Comparison of ENCODE assay signal across 12 cellular contexts in genomic region chr15:70348581-70349344, GRCh38.
A peak's percentile ranks its signal among the peaks of the same experiment; 100 is the strongest.
DNase-seq lines count a peak whose midpoint lies in the region; ATAC-seq, FAIRE-seq and TF ChIP-seq lines count a peak whose summit lies in the region.
"Had no signal": no experiment of that assay in that cellular context is flagged by ENCODE, and none has a peak within 500 bp of the region (broad histone marks: within the 10 kb centered on the region; RNA-seq: fewer than 3 reads in every experiment).

No MANE protein-coding gene starts in this region.

- no peaks in the 10 kb centered on the region for H4K20me1 ChIP-seq in SK-N-SH (ENCODE audit: insufficient read depth)
- H4K20me1 ChIP-seq in HepG2 (ENCODE audit: insufficient read depth, low read length): 0 out of 2 replicates have a peak, but pooled peaks cover 3% of the 10 kb centered on the region

- H2AFZ ChIP-seq in SK-N-SH (ENCODE audit: low read depth) (no peak overlapping the region), HepG2 (ENCODE audit: low read length) (no peak overlapping the region)

- TF ChIP-seq RAD21 in SK-N-SH (IDR thresholded peaks at IDR 0.05; ENCODE audit: low read length) (no peak), HepG2 (CRISPR knock-in tag; IDR thresholded peaks at IDR 0.05) (no peak)

- no TSS peak for BruUV-seq in HepG2 (replicated peaks; lab: Mats Ljungman, UMichigan)

- H3K4me1 ChIP-seq in SK-N-SH (ENCODE audit: control insufficient read depth in 1 of 2, insufficient read depth in 2 of 2, low read depth in 1 of 2, low read length in 1 of 2) (peaks cover 0 to 32% of the 10 kb centered on the region in 2 experiments; a peak in 2 of 4 replicates), HepG2 (ENCODE audit: insufficient read depth, low read length) (no peaks in the 10 kb centered on the region), upper lobe of right lung (peaks cover 4% of the 10 kb centered on the region), kidney (ENCODE audit: control insufficient read depth in 1 of 2, insufficient read depth in 1 of 2, low read depth in 1 of 2, low read length in 2 of 2) (no peaks in the 10 kb centered on the region)
- H3K4me1 ChIP-seq: A549, tibial artery had no signal

- intact Hi-C loops in HepG2 (cut with micrococcal nuclease; ENCODE audit: unreplicated experiment) (no loop called here), upper lobe of right lung (cut with DNase I) (no loop called here), kidney (cut with DNase I) (no loop called here)

- H3K27me3 ChIP-seq in SK-N-SH (ENCODE audit: insufficient read depth) (peaks cover 3% of the 10 kb centered on the region; the same call in 1 of the 2 replicates), HepG2 (ENCODE audit: control insufficient read depth in 1 of 2, insufficient read depth in 2 of 2, low read length in 2 of 2) (peaks cover 0 to 2% of the 10 kb centered on the region in 2 experiments; a peak in 2 of 5 replicates), upper lobe of right lung (no peaks in the 10 kb centered on the region)

- no peak for TF ChIP-seq CTCF in SK-N-SH (IDR thresholded peaks at IDR 0.05)
- no peak for TF ChIP-seq CTCF in HepG2 (CRISPR knock-in tag; IDR thresholded peaks at IDR 0.05)
- TF ChIP-seq CTCF in upper lobe of right lung (IDR thresholded peaks at IDR 0.05): no peak
- no peak for TF ChIP-seq CTCF in kidney (IDR thresholded peaks at IDR 0.05; ENCODE audit: borderline replicate concordance, extremely low read depth, insufficient read depth)

- WGBS in SK-N-SH (ENCODE audit: low lambda C conversion rate): 78% methylated on average over 17 of the region's 17 CpGs
- WGBS in HepG2 (ENCODE audit: low lambda C conversion rate): 23% methylated on average over 14 of the region's 17 CpGs

- TF ChIP-seq EP300 in SK-N-SH (IDR thresholded peaks at IDR 0.05; ENCODE audit: borderline replicate concordance in 1 of 2, low read depth in 1 of 2, low read length in 1 of 2) (no peak), HepG2 (IDR thresholded peaks at IDR 0.05; ENCODE audit: low read depth in 2 of 2, low read length in 2 of 2) (no peak), HepG2 (CRISPR knock-in tag; IDR thresholded peaks at IDR 0.05; ENCODE audit: borderline replicate concordance) (no peak)

- no peak overlapping the region for H3K9ac ChIP-seq in SK-N-SH
- no peak overlapping the region for H3K9ac ChIP-seq in HepG2 (ENCODE audit: insufficient read depth, low read depth, low read length)
- no peak overlapping the region for H3K9ac ChIP-seq in kidney (ENCODE audit: low read length in 2 of 2)

- H3K27ac ChIP-seq in SK-N-SH (ENCODE audit: low read depth in 2 of 2, low read length in 1 of 2) (peak overlapping the region in 1 of 2 experiments; percentile 74; a peak in 2 of 4 replicates), HepG2 (ENCODE audit: extremely low read length, insufficient read depth, low read length) (no peak overlapping the region), upper lobe of right lung (peak overlapping the region; percentile 30), kidney (ENCODE audit: low read depth in 2 of 2, low read length in 2 of 2) (no peak overlapping the region)
- H3K27ac ChIP-seq: A549, tibial artery had no signal

- POLR2A ChIA-PET in SK-N-SH (lab: Yijun Ruan, JAX) (no interaction called here), HepG2 (lab: Yijun Ruan, JAX) (no interaction called here)

- no peaks in the 10 kb centered on the region for H3K9me2 ChIP-seq in SK-N-SH

- ATAC-seq in SK-N-SH treated with all-trans-retinoic acid at 6 μM for 48 hours: peak; percentile 26; the same call in 2 of the 3 replicates
- peak; percentile 93 for ATAC-seq in HepG2
- peak; percentile 85 for ATAC-seq in upper lobe of right lung
- no peak for ATAC-seq in GM21717 (IDR thresholded peaks at IDR 0.05; ENCODE audit: unreplicated experiment)
- no peak for ATAC-seq in GM19324 (IDR thresholded peaks at IDR 0.05; ENCODE audit: low FRiP score, unreplicated experiment)
- ATAC-seq: A549 had no signal

- no peak for TF ChIP-seq POLR2A in HepG2 (IDR thresholded peaks at IDR 0.05; ENCODE audit: insufficient read depth in 1 of 2, low read depth in 2 of 2, low read length in 2 of 2)

- H3K36me3 ChIP-seq in SK-N-SH (replicated peaks in 1 of 2; ENCODE audit: control insufficient read depth in 1 of 2, insufficient read depth in 2 of 2, low read length in 1 of 2) (no peaks in the 10 kb centered on the region), HepG2 (replicated peaks in 1 of 2; ENCODE audit: control insufficient read depth in 1 of 2, insufficient read depth in 2 of 2, low read length in 2 of 2) (no peaks in the 10 kb centered on the region), upper lobe of right lung (no peaks in the 10 kb centered on the region), kidney (ENCODE audit: control insufficient read depth in 1 of 2, insufficient read depth in 2 of 2, low read length in 2 of 2) (no peaks in the 10 kb centered on the region)
- H3K36me3 ChIP-seq: tibial artery had no signal

- CTCF ChIA-PET in SK-N-SH (lab: Yijun Ruan, JAX): no interaction called here
- CTCF ChIA-PET in HepG2 (lab: Yijun Ruan, JAX; ENCODE audit: low intra/inter-chr PET ratio, low total read pairs): no interaction called here

- H3K4me2 ChIP-seq in SK-N-SH: no peak overlapping the region
- no peak overlapping the region for H3K4me2 ChIP-seq in HepG2 (ENCODE audit: low read depth, low read length)
- H3K4me2 ChIP-seq: A549 had no signal

- no peak overlapping the region for H3K4me3 ChIP-seq in SK-N-SH (ENCODE audit: low read depth in 2 of 2, low read length in 1 of 2)
- no peak overlapping the region for H3K4me3 ChIP-seq in HepG2 (replicated peaks in 1 of 3; ENCODE audit: insufficient read depth in 1 of 3, low read depth in 2 of 3, low read length in 3 of 3)
- no peak overlapping the region for H3K4me3 ChIP-seq in upper lobe of right lung
- no peak overlapping the region for H3K4me3 ChIP-seq in kidney (ENCODE audit: low read length in 2 of 2)
- H3K4me3 ChIP-seq: A549, tibial artery had no signal

- H3K79me2 ChIP-seq in SK-N-SH (ENCODE audit: insufficient read depth) (no peaks in the 10 kb centered on the region), HepG2 (ENCODE audit: insufficient read depth, low read length) (no peaks in the 10 kb centered on the region)

- in situ Hi-C loops in HepG2 (cut with HindIII; ENCODE audit: extremely low pct_ligation_motif_present, low pct_unique_long_range_greater_than_20kb): no loop called here

- no peaks in the 10 kb centered on the region for H3F3A ChIP-seq in SK-N-SH (replicated peaks; ENCODE audit: insufficient read depth)

- H3K9me3 ChIP-seq in SK-N-SH (no peaks in the 10 kb centered on the region), HepG2 (ENCODE audit: low read length) (no peaks in the 10 kb centered on the region), upper lobe of right lung (no peaks in the 10 kb centered on the region), kidney (ENCODE audit: control insufficient read depth in 1 of 2, low read length in 2 of 2) (no peaks in the 10 kb centered on the region)
- H3K9me3 ChIP-seq: A549, tibial artery had no signal

- DNase-seq in SK-N-SH (no peak), SIG-M5 treated with dmso at 0.1 percent for 504 hours (lab: John Stamatoyannopoulos, UW; ENCODE audit: unreplicated experiment) (peak; percentile 97), HepG2 (ENCODE audit: low spot score) (no peak), upper lobe of right lung (peak; percentile 75), kidney (no peak)
- DNase-seq: activated CD4-positive, alpha-beta T cell treated with anti-CD3 and anti-CD28 coated beads for 4 hours; stimulated activated CD4-positive, alpha-beta T cell treated with anti-CD3 and anti-CD28 coated beads, Interleukin-15, amount 100 ng/mL, for 24 hours had no signal

- FAIRE-seq in HepG2 (lab: Jason Lieb, UNC) (no peak), kidney (lab: Jason Lieb, UNC) (no peak)
- FAIRE-seq: A549 had no signal

TF ChIP-seq in SK-N-SH, 30 proteins besides CTCF, POLR2A, EP300 and RAD21 (continues in another document):
- TF ChIP-seq FOXM1 (IDR thresholded peaks at IDR 0.05; ENCODE audit: low read depth) (no peak), RXRA (IDR thresholded peaks at IDR 0.05; ENCODE audit: borderline replicate concordance, low read depth) (no peak), EZH2phosphoT487 (IDR thresholded peaks at IDR 0.05; ENCODE audit: borderline replicate concordance, low read depth) (no peak)
- TF ChIP-seq, protein P1, sequence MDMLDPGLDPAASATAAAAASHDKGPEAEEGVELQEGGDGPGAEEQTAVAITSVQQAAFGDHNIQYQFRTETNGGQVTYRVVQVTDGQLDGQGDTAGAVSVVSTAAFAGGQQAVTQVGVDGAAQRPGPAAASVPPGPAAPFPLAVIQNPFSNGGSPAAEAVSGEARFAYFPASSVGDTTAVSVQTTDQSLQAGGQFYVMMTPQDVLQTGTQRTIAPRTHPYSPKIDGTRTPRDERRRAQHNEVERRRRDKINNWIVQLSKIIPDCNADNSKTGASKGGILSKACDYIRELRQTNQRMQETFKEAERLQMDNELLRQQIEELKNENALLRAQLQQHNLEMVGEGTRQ (IDR thresholded peaks at IDR 0.05; ENCODE audit: borderline replicate concordance, low read depth, low read length): no peak

TF ChIP-seq in HepG2, 621 proteins besides CTCF, POLR2A, EP300 and RAD21 (continues in another document):
- TF ChIP-seq, protein P2, sequence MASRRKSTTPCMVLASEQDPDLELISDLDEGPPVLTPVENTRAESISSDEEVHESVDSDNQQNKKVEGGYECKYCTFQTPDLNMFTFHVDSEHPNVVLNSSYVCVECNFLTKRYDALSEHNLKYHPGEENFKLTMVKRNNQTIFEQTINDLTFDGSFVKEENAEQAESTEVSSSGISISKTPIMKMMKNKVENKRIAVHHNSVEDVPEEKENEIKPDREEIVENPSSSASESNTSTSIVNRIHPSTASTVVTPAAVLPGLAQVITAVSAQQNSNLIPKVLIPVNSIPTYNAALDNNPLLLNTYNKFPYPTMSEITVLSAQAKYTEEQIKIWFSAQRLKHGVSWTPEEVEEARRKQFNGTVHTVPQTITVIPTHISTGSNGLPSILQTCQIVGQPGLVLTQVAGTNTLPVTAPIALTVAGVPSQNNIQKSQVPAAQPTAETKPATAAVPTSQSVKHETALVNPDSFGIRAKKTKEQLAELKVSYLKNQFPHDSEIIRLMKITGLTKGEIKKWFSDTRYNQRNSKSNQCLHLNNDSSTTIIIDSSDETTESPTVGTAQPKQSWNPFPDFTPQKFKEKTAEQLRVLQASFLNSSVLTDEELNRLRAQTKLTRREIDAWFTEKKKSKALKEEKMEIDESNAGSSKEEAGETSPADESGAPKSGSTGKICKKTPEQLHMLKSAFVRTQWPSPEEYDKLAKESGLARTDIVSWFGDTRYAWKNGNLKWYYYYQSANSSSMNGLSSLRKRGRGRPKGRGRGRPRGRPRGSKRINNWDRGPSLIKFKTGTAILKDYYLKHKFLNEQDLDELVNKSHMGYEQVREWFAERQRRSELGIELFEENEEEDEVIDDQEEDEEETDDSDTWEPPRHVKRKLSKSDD (CRISPR knock-in tag; IDR thresholded peaks at IDR 0.05; ENCODE audit: low read depth): no peak
- TF ChIP-seq ZFP36L2 (CRISPR knock-in tag; IDR thresholded peaks at IDR 0.05) (no peak), ZNF850 (CRISPR knock-in tag; conservative IDR thresholded peaks at IDR 0.05) (no peak), RFX5 (IDR thresholded peaks at IDR 0.05; ENCODE audit: low read depth, low read length) (no peak)

Comparison
In these comparisons a context has a peak if more than half of its experiments do, and no peak if none do; other contexts are left out.
1. ATAC-seq: peak in SK-N-SH treated with all-trans-retinoic acid at 6 μM for 48 hours (single experiment), HepG2 (single experiment) and upper lobe of right lung (single experiment); none in GM21717 (single experiment) and GM19324 (single experiment).
2. DNase-seq: peak in SIG-M5 treated with dmso at 0.1 percent for 504 hours (single experiment) and upper lobe of right lung (single experiment); none in SK-N-SH (single experiment), HepG2 (single experiment) and kidney (single experiment).